In genomic region chr3:76138921-76139320, GRCh38 we compare ENCODE assay signal across 18 cellular contexts.
DNase-seq lines count a peak whose midpoint lies in the region; ATAC-seq, FAIRE-seq and TF ChIP-seq lines count a peak whose summit lies in the region.
"Had no signal": no experiment of that assay in that cellular context is flagged by ENCODE, and none has a peak within 500 bp of the region (broad histone marks: within the 10 kb centered on the region; RNA-seq: fewer than 3 reads in every experiment).

No MANE protein-coding gene starts in this region.

- peak; percentile 36 for DNase-seq in HCEC 1CT
- peak; percentile 27 for DNase-seq in astrocyte of the hippocampus (ENCODE audit: low read depth, low spot score)
- peak; percentile 31 for DNase-seq in fibroblast of the conjunctiva (ENCODE audit: low read depth)
- DNase-seq in cerebellar cortex (ENCODE audit: low spot score) = no peak
- DNase-seq in kidney = no peak
- no peak for DNase-seq in natural killer cell treated with Interleukin-12 subunit alpha and Interleukin-12 subunit beta and Interleukin-15 and Interleukin-18, amount 100 ng/mL, for 72 hours (ENCODE audit: low spot score)
- no peak for DNase-seq in activated naive CD8-positive, alpha-beta T cell treated with anti-CD3 and anti-CD28 coated beads, Interleukin-2, amount 50 U/mL, for 24 hours
- DNase-seq: DMS79 treated with DMSO at 0.1 percent for 48 hours, NCI-H1417 treated with DMSO at 0.1 percent for 48 hours, NCI-H2029 treated with DMSO at 0.1 percent for 48 hours, NCI-H2171 treated with DMSO at 0.1 percent for 48 hours, NCI-H748 treated with DMSO at 0.1 percent for 48 hours, PC-3, SJCRH30 had no signal

- H3K4me1 Mint-ChIP-seq in natural killer cell treated with Interleukin-12 subunit alpha and Interleukin-12 subunit beta and Interleukin-15 and Interleukin-18, amount 100 ng/mL, for 72 hours (ENCODE audit: low read depth in 2 of 2) = no peaks in the 10 kb centered on the region
- no peaks in the 10 kb centered on the region for H3K4me1 Mint-ChIP-seq in activated naive CD8-positive, alpha-beta T cell treated with anti-CD3 and anti-CD28 coated beads, Interleukin-2, amount 50 U/mL, for 24 hours

- no peak for FAIRE-seq in kidney (lab: Jason Lieb, UNC)
- FAIRE-seq: G401.6, GM12878, K562 had no signal

- no peaks in the 10 kb centered on the region for H3K36me3 ChIP-seq in kidney (ENCODE audit: control insufficient read depth in 1 of 2, insufficient read depth in 2 of 2, low read length in 2 of 2)
- H3K36me3 ChIP-seq: SJCRH30 had no signal

- TF ChIP-seq CTCF in kidney (IDR thresholded peaks at IDR 0.05; ENCODE audit: borderline replicate concordance, extremely low read depth, insufficient read depth) = no peak

- H3K9me3 ChIP-seq in kidney (ENCODE audit: control insufficient read depth in 1 of 2, low read length in 2 of 2) = no peaks in the 10 kb centered on the region
- H3K9me3 ChIP-seq: SJCRH30 had no signal

- H3K4me3 Mint-ChIP-seq in natural killer cell treated with Interleukin-12 subunit alpha and Interleukin-12 subunit beta and Interleukin-15 and Interleukin-18, amount 100 ng/mL, for 72 hours = no peak overlapping the region
- H3K4me3 Mint-ChIP-seq in activated naive CD8-positive, alpha-beta T cell treated with anti-CD3 and anti-CD28 coated beads, Interleukin-2, amount 50 U/mL, for 24 hours = no peak overlapping the region

- peaks cover 7% of the 10 kb centered on the region for H3K9me3 Mint-ChIP-seq in natural killer cell treated with Interleukin-12 subunit alpha and Interleukin-12 subunit beta and Interleukin-15 and Interleukin-18, amount 100 ng/mL, for 72 hours
- no peaks in the 10 kb centered on the region for H3K9me3 Mint-ChIP-seq in activated naive CD8-positive, alpha-beta T cell treated with anti-CD3 and anti-CD28 coated beads, Interleukin-2, amount 50 U/mL, for 24 hours

- no peaks in the 10 kb centered on the region for H3K27me3 Mint-ChIP-seq in natural killer cell treated with Interleukin-12 subunit alpha and Interleukin-12 subunit beta and Interleukin-15 and Interleukin-18, amount 100 ng/mL, for 72 hours
- no peaks in the 10 kb centered on the region for H3K27me3 Mint-ChIP-seq in activated naive CD8-positive, alpha-beta T cell treated with anti-CD3 and anti-CD28 coated beads, Interleukin-2, amount 50 U/mL, for 24 hours

- H3K4me1 ChIP-seq in kidney (ENCODE audit: control insufficient read depth in 1 of 2, insufficient read depth in 1 of 2, low read depth in 1 of 2, low read length in 2 of 2) = no peaks in the 10 kb centered on the region
- H3K4me1 ChIP-seq: BLaER1 treated with 17β-estradiol and CSF1 and Interleukin-3, amounts not matched to agents 10 nM and 100 nM; SJCRH30 had no signal

- intact Hi-C loops in kidney (cut with DNase I) = no loop called here

- no peak for ATAC-seq in natural killer cell treated with Interleukin-12 subunit alpha and Interleukin-12 subunit beta and Interleukin-15 and Interleukin-18, amount 100 ng/mL, for 72 hours
- ATAC-seq in activated naive CD8-positive, alpha-beta T cell treated with anti-CD3 and anti-CD28 coated beads, Interleukin-2, amount 50 U/mL, for 24 hours = no peak
- ATAC-seq: GM12878, K562, PC-3 had no signal

- no peaks in the 10 kb centered on the region for H3K36me3 Mint-ChIP-seq in natural killer cell treated with Interleukin-12 subunit alpha and Interleukin-12 subunit beta and Interleukin-15 and Interleukin-18, amount 100 ng/mL, for 72 hours
- H3K36me3 Mint-ChIP-seq in activated naive CD8-positive, alpha-beta T cell treated with anti-CD3 and anti-CD28 coated beads, Interleukin-2, amount 50 U/mL, for 24 hours (ENCODE audit: low read depth) = no peaks in the 10 kb centered on the region

- H3K4me3 ChIP-seq in kidney (ENCODE audit: low read length in 2 of 2) = no peak overlapping the region
- H3K4me3 ChIP-seq: BLaER1 treated with 17β-estradiol and CSF1 and Interleukin-3, amounts not matched to agents 10 nM and 100 nM; GM12878; K562; SJCRH30 had no signal

- H3K27ac ChIP-seq in kidney (ENCODE audit: low read depth in 2 of 2, low read length in 2 of 2) = no peak overlapping the region
- H3K27ac ChIP-seq: BLaER1 treated with 17β-estradiol and CSF1 and Interleukin-3, amounts not matched to agents 10 nM and 100 nM; SJCRH30 had no signal

- H3K27ac Mint-ChIP-seq in natural killer cell treated with Interleukin-12 subunit alpha and Interleukin-12 subunit beta and Interleukin-15 and Interleukin-18, amount 100 ng/mL, for 72 hours = no peak overlapping the region
- no peak overlapping the region for H3K27ac Mint-ChIP-seq in activated naive CD8-positive, alpha-beta T cell treated with anti-CD3 and anti-CD28 coated beads, Interleukin-2, amount 50 U/mL, for 24 hours

- no peak overlapping the region for H3K9ac ChIP-seq in kidney (ENCODE audit: low read length in 2 of 2)
- H3K9ac ChIP-seq: BLaER1 treated with 17β-estradiol and CSF1 and Interleukin-3, amounts not matched to agents 10 nM and 100 nM had no signal

Comparison
In these comparisons a context has a peak if more than half of its experiments do, and no peak if none do; other contexts are left out.
1. DNase-seq: peak in HCEC 1CT (single experiment), astrocyte of the hippocampus (single experiment) and fibroblast of the conjunctiva (single experiment); none in cerebellar cortex (single experiment), kidney (single experiment), natural killer cell treated with Interleukin-12 subunit alpha and Interleukin-12 subunit beta and Interleukin-15 and Interleukin-18, amount 100 ng/mL, for 72 hours (single experiment) and activated naive CD8-positive, alpha-beta T cell treated with anti-CD3 and anti-CD28 coated beads, Interleukin-2, amount 50 U/mL, for 24 hours (single experiment).